11 cellular contexts compared by ENCODE assay signal in the genomic region with DNA sequence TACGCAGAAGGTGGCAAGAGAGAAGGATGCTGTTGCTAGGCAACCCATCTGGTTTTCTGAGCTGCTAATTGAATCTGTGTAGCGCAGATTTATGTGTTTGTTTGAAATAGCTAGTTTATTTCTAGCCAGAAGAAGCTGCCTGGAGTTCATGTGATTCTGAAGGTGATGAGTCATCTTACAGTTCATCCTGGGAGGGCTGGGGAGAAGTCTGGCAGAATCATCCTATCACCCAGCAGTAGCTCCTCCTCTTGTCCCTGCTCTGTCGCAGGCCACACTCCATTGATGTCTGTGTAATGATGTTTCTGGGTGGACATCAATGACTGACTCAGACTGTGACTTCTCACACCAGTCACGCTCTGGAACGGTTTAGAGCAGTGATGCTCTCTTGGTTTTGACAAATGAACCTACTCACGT. TPM values are rescaled to one million over a fixed set of nuclear protein-coding genes. Genes with fewer than 3 reads are reported as not detected.
DNase-seq lines count a peak whose midpoint lies in the region; ATAC-seq and TF ChIP-seq lines count a peak whose summit lies in the region.
"Had no signal": no experiment of that assay in that cellular context is flagged by ENCODE, and none has a peak within 500 bp of the region (broad histone marks: within the 10 kb centered on the region; RNA-seq: fewer than 3 reads in every experiment).

No MANE protein-coding gene starts in this region.

- no CpG with 5 or more reads among the region's 6 CpGs for WGBS in trophoblast cell (ENCODE audit: extremely low coverage, insufficient coverage, insufficient read length)
- WGBS in stomach, 5 donors = 44 to 56% (median 54%) methylated on average over 6 of the region's 6 CpGs

- TF ChIP-seq CTCF in epithelial cell of esophagus (IDR thresholded peaks at IDR 0.05; ENCODE audit: insufficient read depth, low read depth, low read length, missing control alignments) (no peak), stomach (IDR thresholded peaks at IDR 0.05) (no peak)

- no peak overlapping the region for H4K91ac ChIP-seq in trophoblast cell (ENCODE audit: low read depth, low read length)

- intact Hi-C loops in stomach (cut with DNase I; ENCODE audit: low total_unique reads) = loop anchor here (10.0 kb wide), 1 partner anchor 55 kb away; a partner anchor contains a TSS

- no peak overlapping the region for H2AFZ ChIP-seq in trophoblast cell (ENCODE audit: insufficient read depth, low read length, poor library complexity)

- H3K4me1 ChIP-seq in trophoblast cell (ENCODE audit: control insufficient read depth in 1 of 2, insufficient read depth in 2 of 2, low read length in 2 of 2) = no peaks in the 10 kb centered on the region
- H3K4me1 ChIP-seq in stomach = peaks cover 8 to 21% (median 13%) of the 10 kb centered on the region in 4 donors

- no peak overlapping the region for H2AK5ac ChIP-seq in trophoblast cell (ENCODE audit: low read length)

- H3K9me3 ChIP-seq in trophoblast cell (ENCODE audit: insufficient read depth, low read depth, low read length) (no peaks in the 10 kb centered on the region), stomach (no peaks in the 10 kb centered on the region)
- H3K9me3 ChIP-seq: gastroesophageal sphincter had no signal

- no peak overlapping the region for H4K12ac ChIP-seq in trophoblast cell (ENCODE audit: low read depth, low read length)

- no peak for TF ChIP-seq EP300 in stomach (IDR thresholded peaks at IDR 0.05)

- H3K4ac ChIP-seq in trophoblast cell (ENCODE audit: low read depth, low read length) = no peak overlapping the region

- H3K79me2 ChIP-seq in trophoblast cell (ENCODE audit: control insufficient read depth, insufficient read depth, low read length, poor library complexity) = peaks cover 4% of the 10 kb centered on the region

- peak; percentile 10 for DNase-seq in G401 (ENCODE audit: low spot score)
- DNase-seq in NCI-H2171 treated with DMSO at 0.1 percent for 48 hours (lab: John Stamatoyannopoulos, UW) = peak; percentile 99
- peak; percentile 59 for DNase-seq in epithelial cell of esophagus (ENCODE audit: low read depth)
- DNase-seq in trophoblast cell = peak; percentile 14 to 54
- DNase-seq in NCI-H2196 (lab: John Stamatoyannopoulos, UW; ENCODE audit: unreplicated experiment) = no peak
- no peak for DNase-seq in stomach
- no peak for DNase-seq in mesenteric fat pad (ENCODE audit: low spot score)
- DNase-seq: small intestine had no signal

- H3K4me2 ChIP-seq in trophoblast cell (ENCODE audit: low read length) = no peak overlapping the region

- no peak for TF ChIP-seq POLR2A in stomach (IDR thresholded peaks at IDR 0.05)

- no peaks in the 10 kb centered on the region for H3K36me3 ChIP-seq in trophoblast cell (ENCODE audit: control insufficient read depth in 1 of 2, insufficient read depth in 2 of 2, low read length in 2 of 2)
- no peaks in the 10 kb centered on the region for H3K36me3 ChIP-seq in stomach
- H3K36me3 ChIP-seq: gastroesophageal sphincter had no signal

- H2BK12ac ChIP-seq in trophoblast cell (ENCODE audit: low read length) = no peak overlapping the region

- H3K18ac ChIP-seq in trophoblast cell (ENCODE audit: low read length) = no peak overlapping the region

- no peaks in the 10 kb centered on the region for H3K27me3 ChIP-seq in trophoblast cell (ENCODE audit: insufficient read depth, low read length)
- H3K27me3 ChIP-seq in stomach = peaks cover 0 to 22% (median 0%) of the 10 kb centered on the region in 3 donors

- H3K4me3 ChIP-seq in epithelial cell of esophagus (ENCODE audit: low read length) (no peak overlapping the region), trophoblast cell (ENCODE audit: low read depth, low read length) (no peak overlapping the region), stomach (no peak overlapping the region)
- H3K4me3 ChIP-seq: gastroesophageal sphincter had no signal

- H3K79me1 ChIP-seq in trophoblast cell (ENCODE audit: low read length) = peaks cover 6% of the 10 kb centered on the region

- H2BK5ac ChIP-seq in trophoblast cell (ENCODE audit: low read depth, low read length, poor library complexity) = no peak overlapping the region

- H3K14ac ChIP-seq in trophoblast cell (ENCODE audit: low read length) = no peak overlapping the region

- no peak overlapping the region for H4K8ac ChIP-seq in trophoblast cell (ENCODE audit: low read depth, low read length)

- ATAC-seq in HG03280 (IDR thresholded peaks at IDR 0.05; ENCODE audit: unreplicated experiment) = no peak
- ATAC-seq: gastroesophageal sphincter, Panc1 had no signal

- H3K9ac ChIP-seq in trophoblast cell (ENCODE audit: low read length) = no peak overlapping the region

- H2BK120ac ChIP-seq in trophoblast cell (ENCODE audit: insufficient read depth, low read length, poor library complexity) = no peak overlapping the region

- no peak overlapping the region for H3K27ac ChIP-seq in trophoblast cell (ENCODE audit: low read depth, low read length)
- no peak overlapping the region for H3K27ac ChIP-seq in stomach
- H3K27ac ChIP-seq: gastroesophageal sphincter had no signal

- in situ Hi-C loops in G401 (cut with HindIII; ENCODE audit: low sequenced_read_pairs) = no loop called here

- H3K23ac ChIP-seq in trophoblast cell (ENCODE audit: low read length) = no peak overlapping the region

RNA-seq across cellular contexts. Expression of a gene that starts 4.8 kb away (rescaled TPM):
- total RNA-seq in G401 (2014; rRNA removed; shearing (Covaris generic)) = 114 and 123 TPM in 2 replicates
- polyA plus RNA-seq in trophoblast cell (2013) = 86.2 and 87.3 TPM in 2 replicates
- total RNA-seq in stomach (100 to 1,000 TPM in 1 of 5 donors, 10 to 100 TPM in 4; 44.9 to 132 (median 66.9) TPM), mesenteric fat pad (73.3 TPM)
- polyA plus RNA-seq in stomach = 10 to 100 TPM; 53.5 to 86.6 (median 64.9) TPM

RNA-seq across cellular contexts. Expression of a gene that starts 5.6 kb away (rescaled TPM):
- not detected in 2 replicates for total RNA-seq in G401 (2014; rRNA removed; shearing (Covaris generic))
- polyA plus RNA-seq in trophoblast cell (2013) = not detected in 2 replicates
- total RNA-seq in stomach (not detected), mesenteric fat pad (not detected)
- not detected for polyA plus RNA-seq in stomach
- total RNA-seq: gastroesophageal sphincter had no signal
- polyA plus RNA-seq: small intestine had no signal

RNA-seq across cellular contexts. Expression of a gene that starts 57.8 kb away (rescaled TPM):
- total RNA-seq in G401 (2014; rRNA removed; shearing (Covaris generic)) = 181 and 217 TPM in 2 replicates
- 65.3 and 65.9 TPM in 2 replicates for polyA plus RNA-seq in trophoblast cell (2013)
- total RNA-seq in stomach = 100 to 1,000 TPM in 3 of 5 donors, 10 to 100 TPM in 2; 51.6 to 131 (median 106) TPM
- 10 to 100 TPM; 27.2 to 71.6 (median 51.4) TPM for polyA plus RNA-seq in stomach
- total RNA-seq in mesenteric fat pad = 55.1 TPM

Comparison
In these comparisons a context has a peak if more than half of its experiments do, and no peak if none do; other contexts are left out.
1. DNase-seq: peak in G401 (single experiment), NCI-H2171 treated with DMSO at 0.1 percent for 48 hours (single experiment), epithelial cell of esophagus (single experiment) and trophoblast cell (2 of 2); none in NCI-H2196 (single experiment), stomach (single experiment) and mesenteric fat pad (single experiment).